18 cellular contexts compared by ENCODE assay signal in the genomic region with DNA sequence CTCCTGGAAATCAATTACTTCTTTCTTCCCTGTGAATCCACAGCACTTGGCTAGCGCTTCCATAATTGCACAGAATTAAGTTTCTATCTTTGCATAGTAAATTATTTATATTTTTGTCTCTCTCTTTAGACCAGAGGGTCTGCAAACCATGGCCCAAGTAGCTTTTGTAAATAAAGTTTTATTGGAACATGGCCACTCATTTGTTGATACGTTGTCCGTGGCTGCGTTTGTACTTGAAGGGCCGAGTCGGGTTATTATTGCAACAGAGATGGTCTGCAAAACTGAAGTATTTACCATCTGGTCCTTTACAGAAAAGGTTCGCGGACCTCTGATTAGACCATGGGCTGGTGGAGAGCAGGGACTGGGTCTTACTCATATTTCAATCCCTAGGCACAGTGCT.
"Had no signal": no experiment of that assay in that cellular context is flagged by ENCODE, and none has a peak within 500 bp of the region (broad histone marks: within the 10 kb centered on the region; RNA-seq: fewer than 3 reads in every experiment).

No MANE protein-coding gene starts in this region.

- H3K9me3 ChIP-seq: pancreas, uterus had no signal

- H3K4me2 ChIP-seq: hepatocyte had no signal

- H3K4me1 Mint-ChIP-seq: activated CD4-positive, alpha-beta T cell treated with anti-CD3 and anti-CD28 coated beads, Interleukin-2, amount 10 ng/mL, durations not matched to agents 24 days and 14 days; naive B cell had no signal

- H3K27me3 ChIP-seq: esophagus muscularis mucosa, hepatocyte, pancreas, sigmoid colon, uterus had no signal

- H3K79me2 ChIP-seq: hepatocyte had no signal

- H2AFZ ChIP-seq: hepatocyte had no signal

- H3K27ac ChIP-seq: coronary artery, esophagus muscularis mucosa, hepatocyte, pancreas, sigmoid colon, spleen, uterus had no signal

- H3K4me3 Mint-ChIP-seq: activated CD4-positive, alpha-beta T cell treated with anti-CD3 and anti-CD28 coated beads, Interleukin-2, amount 10 ng/mL, durations not matched to agents 24 days and 14 days; activated T-cell treated with anti-CD3 and anti-CD28 coated beads, Interleukin-2, amount 50 U/mL, for 72 hours; naive B cell had no signal

- DNase-seq: activated CD4-positive, alpha-beta T cell treated with anti-CD3 and anti-CD28 coated beads, Interleukin-2, amount 10 ng/mL, durations not matched to agents 24 days and 14 days; activated CD4-positive, CD25-positive, alpha-beta regulatory T cell; activated CD8-positive, alpha-beta memory T cell treated with anti-CD3 and anti-CD28 coated beads, Interleukin-2, amount 50 U/mL, for 48 hours; activated gamma-delta T cell; activated T-cell treated with anti-CD3 and anti-CD28 coated beads, Interleukin-2, amount 50 U/mL, for 72 hours; central memory CD4-positive, alpha-beta T cell; effector CD4-positive, alpha-beta T cell; mammary epithelial cell; naive B cell; pancreas; sigmoid colon; spleen; uterus had no signal

- ATAC-seq: activated naive CD4-positive, alpha-beta T cell treated with anti-CD3 and anti-CD28 coated beads, Interleukin-2, amount 50 U/mL, for 72 hours; activated T-cell treated with anti-CD3 and anti-CD28 coated beads, Interleukin-2, amount 50 U/mL, for 72 hours had no signal

- H3K27ac Mint-ChIP-seq: activated CD4-positive, alpha-beta T cell treated with anti-CD3 and anti-CD28 coated beads, Interleukin-2, amount 10 ng/mL, durations not matched to agents 24 days and 14 days; activated naive CD4-positive, alpha-beta T cell treated with anti-CD3 and anti-CD28 coated beads, Interleukin-2, amount 50 U/mL, for 72 hours; activated T-cell treated with anti-CD3 and anti-CD28 coated beads, Interleukin-2, amount 50 U/mL, for 72 hours; naive B cell had no signal

- H3K4me3 ChIP-seq: coronary artery, esophagus muscularis mucosa, hepatocyte, pancreas, sigmoid colon, spleen, uterus had no signal

- H3K4me1 ChIP-seq: spleen, uterus had no signal

- H3K36me3 ChIP-seq: esophagus muscularis mucosa, pancreas, sigmoid colon, spleen, uterus had no signal

- FAIRE-seq: keratinocyte, pancreas had no signal
